Comparison of ENCODE assay signal across 1 cellular context in genomic region chr1:91830242-91831131, GRCh38.
A peak's percentile ranks its signal among the peaks of the same experiment; 100 is the strongest.
TF ChIP-seq lines count a peak whose summit lies in the region.

No MANE protein-coding gene starts in this region.

TF ChIP-seq in HepG2, 621 proteins besides CTCF, POLR2A, EP300 and RAD21 (continued from another document):
- TF ChIP-seq SALL1 (CRISPR knock-in tag; IDR thresholded peaks at IDR 0.05) (peak; percentile 64), XRCC5 (optimal IDR thresholded peaks at IDR 0.05; ENCODE audit: low read length) (no peak), HNF4G (IDR thresholded peaks at IDR 0.05; ENCODE audit: borderline replicate concordance, low read depth, low read length) (peak; percentile 79), HNF4G (CRISPR knock-in tag; IDR thresholded peaks at IDR 0.05; ENCODE audit: borderline replicate concordance, low read depth) (0 out of 2 replicates have a peak, but pooled peaks have one; percentile 53), TBX2 (CRISPR knock-in tag; IDR thresholded peaks at IDR 0.05; ENCODE audit: borderline replicate concordance) (peak; percentile 20; the same call in 1 of the 2 replicates), SMC3 (IDR thresholded peaks at IDR 0.05; ENCODE audit: low read length) (peak; percentile 40), CCDC6 (CRISPR knock-in tag; IDR thresholded peaks at IDR 0.05) (no peak), SCMH1 (CRISPR knock-in tag; IDR thresholded peaks at IDR 0.05; ENCODE audit: borderline replicate concordance) (no peak), GABPB1 (CRISPR knock-in tag; IDR thresholded peaks at IDR 0.05) (no peak), ZC3H13 (CRISPR knock-in tag; IDR thresholded peaks at IDR 0.05) (no peak), SNRNP70 (IDR thresholded peaks at IDR 0.05; ENCODE audit: low read depth, low read length) (no peak), ZNF670 (CRISPR knock-in tag; IDR thresholded peaks at IDR 0.05; ENCODE audit: borderline replicate concordance) (no peak), SNAPC2 (CRISPR knock-in tag; IDR thresholded peaks at IDR 0.05) (no peak)
- TF ChIP-seq, protein P1, sequence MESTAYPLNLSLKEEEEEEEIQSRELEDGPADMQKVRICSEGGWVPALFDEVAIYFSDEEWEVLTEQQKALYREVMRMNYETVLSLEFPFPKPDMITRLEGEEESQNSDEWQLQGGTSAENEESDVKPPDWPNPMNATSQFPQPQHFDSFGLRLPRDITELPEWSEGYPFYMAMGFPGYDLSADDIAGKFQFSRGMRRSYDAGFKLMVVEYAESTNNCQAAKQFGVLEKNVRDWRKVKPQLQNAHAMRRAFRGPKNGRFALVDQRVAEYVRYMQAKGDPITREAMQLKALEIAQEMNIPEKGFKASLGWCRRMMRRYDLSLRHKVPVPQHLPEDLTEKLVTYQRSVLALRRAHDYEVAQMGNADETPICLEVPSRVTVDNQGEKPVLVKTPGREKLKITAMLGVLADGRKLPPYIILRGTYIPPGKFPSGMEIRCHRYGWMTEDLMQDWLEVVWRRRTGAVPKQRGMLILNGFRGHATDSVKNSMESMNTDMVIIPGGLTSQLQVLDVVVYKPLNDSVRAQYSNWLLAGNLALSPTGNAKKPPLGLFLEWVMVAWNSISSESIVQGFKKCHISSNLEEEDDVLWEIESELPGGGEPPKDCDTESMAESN (CRISPR knock-in tag; conservative IDR thresholded peaks at IDR 0.05): no peak
